33 cellular contexts compared by ENCODE assay signal in genomic region chr10:62162261-62162660, GRCh38.
"Had no signal": no experiment of that assay in that cellular context is flagged by ENCODE, and none has a peak within 500 bp of the region (broad histone marks: within the 10 kb centered on the region; RNA-seq: fewer than 3 reads in every experiment).

No MANE protein-coding gene starts in this region.

- H3K36me3 Mint-ChIP-seq: activated CD4-positive, alpha-beta memory T cell treated with anti-CD3 and anti-CD28 coated beads for 36 hours; activated naive CD4-positive, alpha-beta T cell treated with anti-CD3 and anti-CD28 coated beads, Interleukin-2, amount 50 U/mL, for 24 hours; T-cell had no signal

- H3K4me1 Mint-ChIP-seq: central memory CD8-positive, alpha-beta T cell had no signal

- H3K9me3 Mint-ChIP-seq: activated B cell treated with CpG ODN at 0.5 μM for 24 hours; activated CD4-positive, alpha-beta memory T cell treated with anti-CD3 and anti-CD28 coated beads for 36 hours; activated CD4-positive, alpha-beta T cell treated with anti-CD3 and anti-CD28 coated beads, Interleukin-2, amount 10 ng/mL, durations not matched to agents 24 days and 14 days; activated naive CD4-positive, alpha-beta T cell treated with anti-CD3 and anti-CD28 coated beads, Interleukin-2, amount 50 U/mL, for 24 hours; activated T-helper 1 cell treated with anti-CD3 and anti-CD28 coated beads, Interleukin-12 subunit alpha, Interleukin-12 subunit beta, Interleukin-2, Interleukin-4 antibody, amounts not matched to agents 30 ng/mL and 10 ng/mL and 1 ng/mL, durations not matched to agents 14 hours and 24 hours and 36 hours; central memory CD8-positive, alpha-beta T cell; effector memory CD8-positive, alpha-beta T cell; T-cell had no signal

- H3K36me3 ChIP-seq: brain microvascular endothelial cell, esophagus muscularis mucosa, gastrocnemius medialis, heart left ventricle, WERI-Rb-1 had no signal

- H3K27me3 Mint-ChIP-seq: activated B cell treated with CpG ODN at 0.5 μM for 24 hours; activated CD4-positive, alpha-beta memory T cell treated with anti-CD3 and anti-CD28 coated beads for 36 hours; activated CD4-positive, alpha-beta T cell treated with anti-CD3 and anti-CD28 coated beads for 36 hours; activated CD4-positive, alpha-beta T cell treated with anti-CD3 and anti-CD28 coated beads, Interleukin-2, amount 10 ng/mL, durations not matched to agents 24 days and 14 days; activated CD8-positive, alpha-beta memory T cell treated with anti-CD3 and anti-CD28 coated beads, Interleukin-2, amount 10 ng/mL, durations not matched to agents 7 days and 5 days; activated naive CD4-positive, alpha-beta T cell treated with anti-CD3 and anti-CD28 coated beads, Interleukin-2, amount 50 U/mL, for 24 hours; activated naive CD8-positive, alpha-beta T cell treated with anti-CD3 and anti-CD28 coated beads, Interleukin-2, amount 10 ng/mL, durations not matched to agents 7 days and 5 days; central memory CD8-positive, alpha-beta T cell; effector memory CD8-positive, alpha-beta T cell; T-cell had no signal

- H3K4me3 ChIP-seq: coronary artery, esophagus muscularis mucosa, gastrocnemius medialis, heart left ventricle had no signal

- H3K27me3 ChIP-seq: brain microvascular endothelial cell, esophagus muscularis mucosa, foreskin keratinocyte, gastrocnemius medialis, heart left ventricle had no signal

- H3K27ac ChIP-seq: brain microvascular endothelial cell, coronary artery, esophagus muscularis mucosa, foreskin keratinocyte, gastrocnemius medialis, heart left ventricle, WERI-Rb-1 had no signal

- DNase-seq: activated B cell treated with CpG ODN at 0.5 μM for 24 hours; activated CD4-positive, alpha-beta memory T cell treated with anti-CD3 and anti-CD28 coated beads for 36 hours; activated CD4-positive, alpha-beta T cell treated with anti-CD3 and anti-CD28 coated beads for 36 hours; activated CD4-positive, alpha-beta T cell treated with anti-CD3 and anti-CD28 coated beads, Interleukin-2, amount 10 ng/mL, durations not matched to agents 24 days and 14 days; activated CD8-positive, alpha-beta memory T cell treated with anti-CD3 and anti-CD28 coated beads, Interleukin-2, amount 10 ng/mL, durations not matched to agents 7 days and 5 days; activated CD8-positive, alpha-beta memory T cell treated with anti-CD3 and anti-CD28 coated beads, Interleukin-2, amount 50 U/mL, for 4 hours; activated CD8-positive, alpha-beta T cell treated with anti-CD3 and anti-CD28 coated beads, Interleukin-2, amount 10 ng/mL, durations not matched to agents 7 days and 5 days; activated effector memory CD4-positive, alpha-beta T cell treated with anti-CD3 and anti-CD28 coated beads, Interleukin-2, amount 50 U/mL, for 16 hours; activated naive CD4-positive, alpha-beta T cell treated with anti-CD3 and anti-CD28 coated beads for 36 hours; activated naive CD8-positive, alpha-beta T cell treated with anti-CD3 and anti-CD28 coated beads, Interleukin-2, amount 10 ng/mL, durations not matched to agents 7 days and 5 days; activated T-cell treated with anti-CD3 and anti-CD28 coated beads, Interleukin-2, amount 50 U/mL, for 1 hour; activated T-cell treated with anti-CD3 and anti-CD28 coated beads, Interleukin-2, amount 50 U/mL, for 48 hours; amniotic stem cell; anterior cingulate cortex; brain microvascular endothelial cell; dermis blood vessel endothelial cell; effector CD4-positive, alpha-beta T cell; effector memory CD8-positive, alpha-beta T cell; erythroblast; gastrocnemius medialis; glutamatergic neuron; heart left ventricle; T-cell; T-helper 9 cell; WERI-Rb-1 had no signal

- H3K27ac Mint-ChIP-seq: activated B cell treated with CpG ODN at 0.5 μM for 24 hours; activated CD4-positive, alpha-beta memory T cell treated with anti-CD3 and anti-CD28 coated beads for 36 hours; activated CD4-positive, alpha-beta T cell treated with anti-CD3 and anti-CD28 coated beads for 36 hours; activated CD4-positive, alpha-beta T cell treated with anti-CD3 and anti-CD28 coated beads, Interleukin-2, amount 10 ng/mL, durations not matched to agents 24 days and 14 days; activated CD8-positive, alpha-beta memory T cell treated with anti-CD3 and anti-CD28 coated beads, Interleukin-2, amount 10 ng/mL, durations not matched to agents 7 days and 5 days; activated CD8-positive, alpha-beta T cell treated with anti-CD3 and anti-CD28 coated beads, Interleukin-2, amount 10 ng/mL, durations not matched to agents 7 days and 5 days; activated naive CD4-positive, alpha-beta T cell treated with anti-CD3 and anti-CD28 coated beads for 36 hours; activated naive CD4-positive, alpha-beta T cell treated with anti-CD3 and anti-CD28 coated beads, Interleukin-2, amount 50 U/mL, for 24 hours; activated naive CD8-positive, alpha-beta T cell treated with anti-CD3 and anti-CD28 coated beads, Interleukin-2, amount 10 ng/mL, durations not matched to agents 7 days and 5 days; activated T-helper 1 cell treated with anti-CD3 and anti-CD28 coated beads, Interleukin-12 subunit alpha, Interleukin-12 subunit beta, Interleukin-2, Interleukin-4 antibody, amounts not matched to agents 30 ng/mL and 10 ng/mL and 1 ng/mL, durations not matched to agents 14 hours and 24 hours and 36 hours; activated T-helper 2 cell treated with anti-CD3 and anti-CD28 coated beads, Interferon-gamma antibody, Interleukin-2, Interleukin-4, amounts not matched to agents 10 μg/mL and 5 μg/mL and 100 μg/mL, durations not matched to agents 14 hours and 24 hours and 36 hours; effector memory CD8-positive, alpha-beta T cell; T-cell; T-helper 1 cell treated with Interleukin-12 subunit alpha and Interleukin-12 subunit beta and Interleukin-4 antibody, amounts not matched to agents 30 μg/mL and 1 μg/mL, for 36 hours had no signal

- H3K9me3 ChIP-seq: esophagus muscularis mucosa, gastrocnemius medialis, heart left ventricle had no signal

- H3K4me3 Mint-ChIP-seq: activated B cell treated with CpG ODN at 0.5 μM for 24 hours; activated CD4-positive, alpha-beta memory T cell treated with anti-CD3 and anti-CD28 coated beads for 36 hours; activated CD4-positive, alpha-beta T cell treated with anti-CD3 and anti-CD28 coated beads for 36 hours; activated CD4-positive, alpha-beta T cell treated with anti-CD3 and anti-CD28 coated beads, Interleukin-2, amount 10 ng/mL, durations not matched to agents 24 days and 14 days; activated CD8-positive, alpha-beta memory T cell treated with anti-CD3 and anti-CD28 coated beads, Interleukin-2, amount 10 ng/mL, durations not matched to agents 7 days and 5 days; activated CD8-positive, alpha-beta T cell treated with anti-CD3 and anti-CD28 coated beads, Interleukin-2, amount 10 ng/mL, durations not matched to agents 7 days and 5 days; activated naive CD4-positive, alpha-beta T cell treated with anti-CD3 and anti-CD28 coated beads for 36 hours; activated naive CD4-positive, alpha-beta T cell treated with anti-CD3 and anti-CD28 coated beads, Interleukin-2, amount 50 U/mL, for 24 hours; activated naive CD8-positive, alpha-beta T cell treated with anti-CD3 and anti-CD28 coated beads, Interleukin-2, amount 10 ng/mL, durations not matched to agents 7 days and 5 days; activated T-helper 1 cell treated with anti-CD3 and anti-CD28 coated beads, Interleukin-12 subunit alpha, Interleukin-12 subunit beta, Interleukin-2, Interleukin-4 antibody, amounts not matched to agents 30 ng/mL and 10 ng/mL and 1 ng/mL, durations not matched to agents 14 hours and 24 hours and 36 hours; central memory CD8-positive, alpha-beta T cell; effector memory CD8-positive, alpha-beta T cell; T-cell; T-helper 1 cell treated with Interleukin-12 subunit alpha and Interleukin-12 subunit beta and Interleukin-4 antibody, amounts not matched to agents 30 μg/mL and 1 μg/mL, for 36 hours had no signal
